16 cellular contexts compared by ENCODE assay signal in genomic region chr10:110393866-110394265, GRCh38.
DNase-seq lines count a peak whose midpoint lies in the region; ATAC-seq and TF ChIP-seq lines count a peak whose summit lies in the region.
"Had no signal": no experiment of that assay in that cellular context is flagged by ENCODE, and none has a peak within 500 bp of the region (broad histone marks: within the 10 kb centered on the region; RNA-seq: fewer than 3 reads in every experiment).

No MANE protein-coding gene starts in this region.

- intact Hi-C loops in left cardiac atrium (cut with DNase I): no loop called here

- no peak overlapping the region for H3K4me3 Mint-ChIP-seq in activated naive CD4-positive, alpha-beta T cell treated with anti-CD3 and anti-CD28 coated beads, Interleukin-2, amount 50 U/mL, for 24 hours
- peak overlapping the region; percentile 28 for H3K4me3 Mint-ChIP-seq in endodermal cell
- H3K4me3 Mint-ChIP-seq in stimulated activated effector memory CD8-positive, alpha-beta T cell treated with anti-CD3 and anti-CD28 coated beads, Interleukin-12 subunit alpha, Interleukin-12 subunit beta, amount 100 ng/mL, for 72 hours: no peak overlapping the region
- H3K4me3 Mint-ChIP-seq: CD4-positive, CD25-positive, alpha-beta regulatory T cell had no signal

- H3K36me3 ChIP-seq in endodermal cell (ENCODE audit: control insufficient read depth, insufficient read depth, low read length): no peaks in the 10 kb centered on the region

- DNase-seq in activated naive CD4-positive, alpha-beta T cell treated with anti-CD3 and anti-CD28 coated beads, Interleukin-2, amount 50 U/mL, for 72 hours (ENCODE audit: low spot score in 2 of 2): no peak
- DNase-seq in RWPE1 (ENCODE audit: low spot score): no peak
- no peak for DNase-seq in endodermal cell
- no peak for DNase-seq in stimulated activated effector memory CD8-positive, alpha-beta T cell treated with anti-CD3 and anti-CD28 coated beads, Interleukin-12 subunit alpha, Interleukin-12 subunit beta, amount 100 ng/mL, for 72 hours (ENCODE audit: low spot score in 2 of 2)
- no peak for DNase-seq in stimulated activated CD8-positive, alpha-beta memory T cell treated with anti-CD3 and anti-CD28 coated beads, Interleukin-4, amount 100 ng/mL, for 48 hours
- DNase-seq in left cardiac atrium: no peak
- DNase-seq: AML-193; CD4-positive, CD25-positive, alpha-beta regulatory T cell; DMS79; MM.1S; NCI-H1105 treated with DMSO at 0.1 percent for 48 hours; NCI-H187; PC-3 had no signal

- H3K9ac ChIP-seq in endodermal cell (ENCODE audit: extremely low read depth, low read length, poor library complexity, severe bottlenecking): no peak overlapping the region

- CTCF ChIA-PET in RWPE1 (lab: Yijun Ruan, JAX): interaction anchor here (0.8 kb wide), 1 partner anchor 501 kb away, joined by 3 read pairs; no protein-coding TSS in a partner anchor

- WGBS in endodermal cell (ENCODE audit: insufficient coverage in 1 of 2, insufficient read length in 1 of 2), 2 experiments: 89% methylated on average over 3 to 6 of the region's 6 CpGs

- H3K27me3 ChIP-seq in endodermal cell (ENCODE audit: control insufficient read depth, insufficient read depth, low read length, poor library complexity, severe bottlenecking): no peaks in the 10 kb centered on the region

- no peak for TF ChIP-seq CTCF in RWPE1 (conservative IDR thresholded peaks at IDR 0.05; ENCODE audit: low read depth)
- TF ChIP-seq CTCF in endodermal cell (conservative IDR thresholded peaks at IDR 0.05): no peak

- H3K9me3 ChIP-seq in endodermal cell (ENCODE audit: control insufficient read depth, low read length): no peaks in the 10 kb centered on the region

- no peak for ATAC-seq in activated naive CD4-positive, alpha-beta T cell treated with anti-CD3 and anti-CD28 coated beads, Interleukin-2, amount 50 U/mL, for 72 hours
- ATAC-seq in stimulated activated effector memory CD8-positive, alpha-beta T cell treated with anti-CD3 and anti-CD28 coated beads, Interleukin-12 subunit alpha, Interleukin-12 subunit beta, amount 100 ng/mL, for 72 hours: no peak
- ATAC-seq in left cardiac atrium (no peak), GM19035 (IDR thresholded peaks at IDR 0.05; ENCODE audit: unreplicated experiment) (no peak)
- ATAC-seq: HepG2, PC-3 had no signal

- H3K9me3 Mint-ChIP-seq in activated naive CD4-positive, alpha-beta T cell treated with anti-CD3 and anti-CD28 coated beads, Interleukin-2, amount 50 U/mL, for 24 hours: no peaks in the 10 kb centered on the region
- peaks cover 0 to 9% of the 10 kb centered on the region in 2 donors for H3K9me3 Mint-ChIP-seq in activated naive CD4-positive, alpha-beta T cell treated with anti-CD3 and anti-CD28 coated beads, Interleukin-2, amount 50 U/mL, for 72 hours
- H3K9me3 Mint-ChIP-seq in endodermal cell: no peaks in the 10 kb centered on the region
- no peaks in the 10 kb centered on the region for H3K9me3 Mint-ChIP-seq in stimulated activated effector memory CD8-positive, alpha-beta T cell treated with anti-CD3 and anti-CD28 coated beads, Interleukin-12 subunit alpha, Interleukin-12 subunit beta, amount 100 ng/mL, for 72 hours

- no peaks in the 10 kb centered on the region for H3K27me3 Mint-ChIP-seq in activated naive CD4-positive, alpha-beta T cell treated with anti-CD3 and anti-CD28 coated beads, Interleukin-2, amount 50 U/mL, for 24 hours
- H3K27me3 Mint-ChIP-seq in endodermal cell (ENCODE audit: insufficient read depth): peaks cover 4% of the 10 kb centered on the region
- H3K27me3 Mint-ChIP-seq: CD4-positive, CD25-positive, alpha-beta regulatory T cell had no signal

- H3K27ac ChIP-seq in RWPE1: peak overlapping the region; percentile 56
- H3K27ac ChIP-seq in endodermal cell (ENCODE audit: low read depth, low read length): no peak overlapping the region

- H3K4me3 ChIP-seq in endodermal cell (ENCODE audit: low read length): no peak overlapping the region

- POLR2A ChIA-PET in RWPE1 (lab: Yijun Ruan, JAX; ENCODE audit: low non-redundant PET): no interaction called here

- H3K27ac Mint-ChIP-seq in activated naive CD4-positive, alpha-beta T cell treated with anti-CD3 and anti-CD28 coated beads, Interleukin-2, amount 50 U/mL, for 24 hours: peak overlapping the region; percentile 52
- H3K27ac Mint-ChIP-seq in activated naive CD4-positive, alpha-beta T cell treated with anti-CD3 and anti-CD28 coated beads, Interleukin-2, amount 50 U/mL, for 72 hours: peak overlapping the region in 1 of 2 donors; percentile 23
- peak overlapping the region; percentile 61 for H3K27ac Mint-ChIP-seq in endodermal cell
- peak overlapping the region; percentile 58 for H3K27ac Mint-ChIP-seq in stimulated activated effector memory CD8-positive, alpha-beta T cell treated with anti-CD3 and anti-CD28 coated beads, Interleukin-12 subunit alpha, Interleukin-12 subunit beta, amount 100 ng/mL, for 72 hours

- H3K4me1 ChIP-seq in endodermal cell (ENCODE audit: control insufficient read depth, insufficient read depth, low read length): peaks cover 43% of the 10 kb centered on the region

- peaks cover 9% of the 10 kb centered on the region for H3K4me1 Mint-ChIP-seq in activated naive CD4-positive, alpha-beta T cell treated with anti-CD3 and anti-CD28 coated beads, Interleukin-2, amount 50 U/mL, for 24 hours
- H3K4me1 Mint-ChIP-seq in endodermal cell: peaks cover 58% of the 10 kb centered on the region
- H3K4me1 Mint-ChIP-seq in stimulated activated effector memory CD8-positive, alpha-beta T cell treated with anti-CD3 and anti-CD28 coated beads, Interleukin-12 subunit alpha, Interleukin-12 subunit beta, amount 100 ng/mL, for 72 hours: peaks cover 74% of the 10 kb centered on the region

- H3K36me3 Mint-ChIP-seq in activated naive CD4-positive, alpha-beta T cell treated with anti-CD3 and anti-CD28 coated beads, Interleukin-2, amount 50 U/mL, for 24 hours: no peaks in the 10 kb centered on the region
- H3K36me3 Mint-ChIP-seq in activated naive CD4-positive, alpha-beta T cell treated with anti-CD3 and anti-CD28 coated beads, Interleukin-2, amount 50 U/mL, for 72 hours: no peaks in the 10 kb centered on the region
- H3K36me3 Mint-ChIP-seq in endodermal cell (ENCODE audit: low read depth): no peaks in the 10 kb centered on the region
- H3K36me3 Mint-ChIP-seq in stimulated activated effector memory CD8-positive, alpha-beta T cell treated with anti-CD3 and anti-CD28 coated beads, Interleukin-12 subunit alpha, Interleukin-12 subunit beta, amount 100 ng/mL, for 72 hours: no peaks in the 10 kb centered on the region
- H3K36me3 Mint-ChIP-seq: CD4-positive, CD25-positive, alpha-beta regulatory T cell had no signal
